In genomic region chr19:49931293-49932040, GRCh38 we compare ENCODE assay signal across 17 cellular contexts. TPM values are rescaled to one million over a fixed set of nuclear protein-coding genes. Genes with fewer than 3 reads are reported as not detected.
DNase-seq lines count a peak whose midpoint lies in the region; ATAC-seq and TF ChIP-seq lines count a peak whose summit lies in the region.
"Had no signal": no experiment of that assay in that cellular context is flagged by ENCODE, and none has a peak within 500 bp of the region (broad histone marks: within the 10 kb centered on the region; RNA-seq: fewer than 3 reads in every experiment).

No MANE protein-coding gene starts in this region.

- H3K27ac ChIP-seq in left ventricle myocardium inferior (replicated peaks), result peak overlapping the region; percentile 95
- H3K27ac ChIP-seq in heart right ventricle, result peak overlapping the region in 2 of 10 donors; percentile 92 to 95
- H3K27ac ChIP-seq in PC-9, result peak overlapping the region; percentile 23; the same call in 1 of the 2 replicates
- H3K27ac ChIP-seq in foreskin keratinocyte, result peak overlapping the region; percentile 1
- H3K27ac ChIP-seq in trophoblast cell (ENCODE audit: low read depth, low read length), result no peak overlapping the region
- H3K27ac ChIP-seq: upper lobe of right lung had no signal

- H3K18ac ChIP-seq in trophoblast cell (ENCODE audit: low read length), result no peak overlapping the region

- no peak overlapping the region for H4K91ac ChIP-seq in trophoblast cell (ENCODE audit: low read depth, low read length)

- CTCF ChIA-PET in PC-9 (lab: Charles Lee), result no interaction called here

- H3K27me3 ChIP-seq in left ventricle myocardium inferior (ENCODE audit: low read depth) (no peaks in the 10 kb centered on the region), heart right ventricle (no peaks in the 10 kb centered on the region), PC-9 (ENCODE audit: insufficient read depth, low read depth) (no peaks in the 10 kb centered on the region), foreskin keratinocyte (no peaks in the 10 kb centered on the region), trophoblast cell (ENCODE audit: insufficient read depth, low read length) (no peaks in the 10 kb centered on the region)
- H3K27me3 ChIP-seq: upper lobe of right lung had no signal

- no peak overlapping the region for H2BK12ac ChIP-seq in trophoblast cell (ENCODE audit: low read length)

- no peak overlapping the region for H3K23ac ChIP-seq in trophoblast cell (ENCODE audit: low read length)

- WGBS in heart right ventricle, 2 donors, result 96 to 97% methylated on average over 7 of the region's 7 CpGs
- no CpG with 5 or more reads among the region's 7 CpGs for WGBS in trophoblast cell (ENCODE audit: extremely low coverage, insufficient coverage, insufficient read length)

- no peak overlapping the region for H4K8ac ChIP-seq in trophoblast cell (ENCODE audit: low read depth, low read length)

- peaks cover 16% of the 10 kb centered on the region for H4K20me1 ChIP-seq in PC-9 (ENCODE audit: insufficient read depth)

- H3K4me1 Mint-ChIP-seq in CD14-positive monocyte, result peaks cover 39% of the 10 kb centered on the region

- peaks cover 11% of the 10 kb centered on the region for H3K79me1 ChIP-seq in trophoblast cell (ENCODE audit: low read length)

- H3K36me3 Mint-ChIP-seq in CD14-positive monocyte, result peaks cover 30 to 31% of the 10 kb centered on the region in 2 donors

- H3K79me2 ChIP-seq in PC-9 (ENCODE audit: low read depth), result peaks cover 28% of the 10 kb centered on the region
- peaks cover 15% of the 10 kb centered on the region for H3K79me2 ChIP-seq in trophoblast cell (ENCODE audit: control insufficient read depth, insufficient read depth, low read length, poor library complexity)

- H3K36me3 ChIP-seq in left ventricle myocardium inferior (peaks cover 12% of the 10 kb centered on the region), heart right ventricle (peaks cover 0 to 30% (median 0%) of the 10 kb centered on the region in 9 donors), PC-9 (ENCODE audit: low read depth) (peaks cover 23% of the 10 kb centered on the region; the same call in 1 of the 2 replicates), trophoblast cell (ENCODE audit: control insufficient read depth in 1 of 2, insufficient read depth in 2 of 2, low read length in 2 of 2) (peaks cover 16 to 17% of the 10 kb centered on the region in 2 experiments)

- ATAC-seq in heart right ventricle (no peak), foreskin keratinocyte (no peak)
- ATAC-seq: upper lobe of right lung had no signal

- no peak overlapping the region for H3K4me2 ChIP-seq in PC-9
- no peak overlapping the region for H3K4me2 ChIP-seq in trophoblast cell (ENCODE audit: low read length)

- H2BK5ac ChIP-seq in trophoblast cell (ENCODE audit: low read depth, low read length, poor library complexity), result no peak overlapping the region

- H3K4me3 ChIP-seq in left ventricle myocardium inferior, result no peak overlapping the region
- no peak overlapping the region for H3K4me3 ChIP-seq in heart right ventricle
- no peak overlapping the region for H3K4me3 ChIP-seq in PC-9
- no peak overlapping the region for H3K4me3 ChIP-seq in trophoblast cell (ENCODE audit: low read depth, low read length)
- H3K4me3 ChIP-seq: upper lobe of right lung had no signal

- no peak overlapping the region for H4K12ac ChIP-seq in trophoblast cell (ENCODE audit: low read depth, low read length)

- peaks cover 0 to 4% (median 0%) of the 10 kb centered on the region in 7 donors for H3K9me3 Mint-ChIP-seq in CD14-positive monocyte

- H2AFZ ChIP-seq in PC-9 (no peak overlapping the region), trophoblast cell (ENCODE audit: insufficient read depth, low read length, poor library complexity) (no peak overlapping the region)

- H2AK5ac ChIP-seq in trophoblast cell (ENCODE audit: low read length), result no peak overlapping the region

- peak overlapping the region in 2 of 7 donors; percentile 10 to 30 for H3K27ac Mint-ChIP-seq in CD14-positive monocyte
- H3K27ac Mint-ChIP-seq: progenitor cell of endocrine pancreas had no signal

- intact Hi-C loops in left ventricle myocardium inferior (cut with micrococcal nuclease), result no loop called here
- intact Hi-C loops in heart right ventricle (cut with DNase I), result loop anchor here in 3 of 10 donors (2.0 to 10.0 kb wide), 3 partner anchors 53 to 203 kb away; partner anchors contain the start of genes AKT1S1 (in 1 of the 3) and TBC1D17 (in 1 of the 3)
- intact Hi-C loops in PC-9 (cut with micrococcal nuclease; ENCODE audit: unreplicated experiment), result no loop called here
- intact Hi-C loops in CD14-positive monocyte (cut with micrococcal nuclease), result no loop called here

- H3K9me3 ChIP-seq in left ventricle myocardium inferior (replicated peaks) (no peaks in the 10 kb centered on the region), heart right ventricle (no peaks in the 10 kb centered on the region), PC-9 (ENCODE audit: insufficient read depth, low read depth) (no peaks in the 10 kb centered on the region), trophoblast cell (ENCODE audit: insufficient read depth, low read depth, low read length) (peaks cover 3% of the 10 kb centered on the region)
- H3K9me3 ChIP-seq: upper lobe of right lung had no signal

- H3K27me3 Mint-ChIP-seq in CD14-positive monocyte (ENCODE audit: low read depth in 3 of 3), result peaks cover 6 to 15% (median 12%) of the 10 kb centered on the region in 3 donors

- peaks cover 24% of the 10 kb centered on the region; the same call in 1 of the 2 replicates for H3F3A ChIP-seq in PC-9 (ENCODE audit: insufficient read depth, low read depth)

- no peak overlapping the region for H3K4ac ChIP-seq in trophoblast cell (ENCODE audit: low read depth, low read length)

- DNase-seq in left ventricle myocardium inferior, result no peak
- DNase-seq in heart right ventricle, result no peak
- no peak for DNase-seq in PC-9
- DNase-seq in foreskin keratinocyte, result no peak
- DNase-seq in GM03348 (ENCODE audit: low spot score), result no peak
- DNase-seq in CD14-positive monocyte (ENCODE audit: low spot score), result no peak
- DNase-seq in trophoblast cell, result no peak
- no peak for DNase-seq in NCI-H1048 (lab: John Stamatoyannopoulos, UW)
- DNase-seq: activated CD8-positive, alpha-beta memory T cell treated with anti-CD3 and anti-CD28 coated beads, Interleukin-2, amount 50 U/mL, for 48 hours; midbrain; NCI-H2029 treated with DMSO at 0.1 percent for 48 hours; NCI-H774; SHP77 treated with DMSO at 0.1 percent for 48 hours; upper lobe of right lung had no signal

- no peak overlapping the region for H3K4me3 Mint-ChIP-seq in CD14-positive monocyte

- no peaks in the 10 kb centered on the region for H3K9me2 ChIP-seq in PC-9 (ENCODE audit: insufficient read depth)

- H2BK120ac ChIP-seq in trophoblast cell (ENCODE audit: insufficient read depth, low read length, poor library complexity), result no peak overlapping the region

- no peak overlapping the region for H3K14ac ChIP-seq in trophoblast cell (ENCODE audit: low read length)

- TSS peak; percentile 14 for BruUV-seq in PC-9 (replicated peaks; lab: Mats Ljungman, UMichigan)

- no peak overlapping the region for H3K9ac ChIP-seq in trophoblast cell (ENCODE audit: low read length)

- H3K4me1 ChIP-seq in left ventricle myocardium inferior, result peaks cover 29% of the 10 kb centered on the region
- peaks cover 4 to 38% (median 21%) of the 10 kb centered on the region in 9 donors for H3K4me1 ChIP-seq in heart right ventricle
- peaks cover 18% of the 10 kb centered on the region for H3K4me1 ChIP-seq in PC-9 (replicated peaks; ENCODE audit: insufficient read depth)
- peaks cover 7% of the 10 kb centered on the region for H3K4me1 ChIP-seq in foreskin keratinocyte
- H3K4me1 ChIP-seq in trophoblast cell (ENCODE audit: control insufficient read depth in 1 of 2, insufficient read depth in 2 of 2, low read length in 2 of 2), result peaks cover 6 to 8% of the 10 kb centered on the region in 2 experiments

- POLR2A ChIA-PET in PC-9 (lab: Charles Lee; ENCODE audit: unreplicated experiment), result no interaction called here

- TF ChIP-seq CTCF in left ventricle myocardium inferior (IDR thresholded peaks at IDR 0.05; ENCODE audit: borderline replicate concordance), result no peak
- TF ChIP-seq CTCF in heart right ventricle (IDR thresholded peaks at IDR 0.05), result no peak
- no peak for TF ChIP-seq CTCF in PC-9 (conservative IDR thresholded peaks at IDR 0.05)
- TF ChIP-seq CTCF in foreskin keratinocyte (conservative IDR thresholded peaks at IDR 0.05), result no peak
- TF ChIP-seq CTCF in CD14-positive monocyte (IDR thresholded peaks at IDR 0.05), result no peak

RNA-seq across cellular contexts. Expression of gene NUP62, which starts 2.2 kb away (rescaled TPM):
- total RNA-seq in left ventricle myocardium inferior, result 28.4 TPM
- total RNA-seq in heart right ventricle, result 10 to 100 TPM; 23.1 to 48.1 (median 32.7) TPM
- polyA plus RNA-seq in heart right ventricle, result 10 to 100 TPM; 13.2 to 19.7 TPM
- 66.8 and 101 TPM in 2 replicates for total RNA-seq in PC-9 (2021)
- total RNA-seq in foreskin keratinocyte, result 62.0 and 62.1 TPM in 2 replicates
- 39.0 and 43.0 TPM in 2 replicates for polyA plus RNA-seq in foreskin keratinocyte
- 10 to 100 TPM; 48.6 to 62.2 TPM for polyA plus RNA-seq in CD14-positive monocyte
- polyA plus RNA-seq in trophoblast cell (2013), result 57.3 and 59.2 TPM in 2 replicates

RNA-seq across cellular contexts. Expression of gene ATF5, which starts 2.5 kb away (rescaled TPM):
- 8.6 TPM for total RNA-seq in left ventricle myocardium inferior
- total RNA-seq in heart right ventricle, result 10 to 100 TPM in 3 of 10 donors, 1 to 10 TPM in 7; 6.4 to 33.8 (median 9.7) TPM
- polyA plus RNA-seq in heart right ventricle, result 10 to 100 TPM; 14.1 to 22.0 TPM
- 15.3 and 19.2 TPM in 2 replicates for total RNA-seq in PC-9 (2021)
- 15.4 and 15.9 TPM in 2 replicates for total RNA-seq in foreskin keratinocyte
- polyA plus RNA-seq in foreskin keratinocyte, result 27.6 and 28.2 TPM in 2 replicates
- 1 to 10 TPM; 5.8 to 6.0 TPM for polyA plus RNA-seq in CD14-positive monocyte
- 17.8 and 18.2 TPM in 2 replicates for polyA plus RNA-seq in trophoblast cell (2013)

RNA-seq across cellular contexts. Expression of gene SIGLEC11, which starts 29.5 kb away (rescaled TPM):
- total RNA-seq in left ventricle myocardium inferior (0.55 TPM), heart right ventricle (1 to 10 TPM in 1 of 10 donors, under 1 TPM in 8, not detected in 1; 0.11 to 1.1 (median 0.42) TPM), PC-9 (2021) (not detected in 2 replicates), foreskin keratinocyte (not detected in 2 replicates)
- polyA plus RNA-seq in heart right ventricle (1 to 10 TPM in 1 of 2 donors, under 1 TPM in 1; 0.20 to 1.7 TPM), foreskin keratinocyte (not detected in 2 replicates), CD14-positive monocyte (under 1 TPM; 0.28 to 0.67 TPM)
- polyA plus RNA-seq in trophoblast cell (2013), result not detected in 2 replicates
- total RNA-seq: LHCN-M2, progenitor cell of endocrine pancreas had no signal
- polyA plus RNA-seq: BJ had no signal

RNA-seq across cellular contexts. Expression of gene IL4I1, which starts 34.8 kb away (rescaled TPM):
- not detected for total RNA-seq in left ventricle myocardium inferior
- 10 to 100 TPM in 1 of 10 donors, under 1 TPM in 7, not detected in 2; 0.26 to 26.9 (median 0.60) TPM for total RNA-seq in heart right ventricle
- under 1 TPM in 1 of 2 donors, not detected in 1; 0.33 TPM for polyA plus RNA-seq in heart right ventricle
- 0.85 TPM in 1 of 2 replicates, not detected in the other for total RNA-seq in PC-9 (2021)
- 0.44 and 0.46 TPM in 2 replicates for total RNA-seq in foreskin keratinocyte
- polyA plus RNA-seq in foreskin keratinocyte, result 0.26 and 0.28 TPM in 2 replicates
- polyA plus RNA-seq in CD14-positive monocyte, result 1 to 10 TPM; 7.0 to 7.6 TPM
- 0.30 and 0.33 TPM in 2 replicates for polyA plus RNA-seq in trophoblast cell (2013)

RNA-seq across cellular contexts. Expression of gene TBC1D17, which starts 54.0 kb away (rescaled TPM):
- total RNA-seq in left ventricle myocardium inferior (47.5 TPM), heart right ventricle (10 to 100 TPM; 40.6 to 57.9 (median 50.6) TPM), PC-9 (2021) (52.1 and 62.3 TPM in 2 replicates), foreskin keratinocyte (12.4 and 14.7 TPM in 2 replicates)
- polyA plus RNA-seq in heart right ventricle (10 to 100 TPM; 30.4 to 41.7 TPM), foreskin keratinocyte (20.5 and 27.4 TPM in 2 replicates), CD14-positive monocyte (1 to 10 TPM; 3.1 to 4.5 TPM)
- polyA plus RNA-seq in trophoblast cell (2013), result 38.8 and 40.1 TPM in 2 replicates
